ENCODE assay signal across 11 cellular contexts in the genomic region with DNA sequence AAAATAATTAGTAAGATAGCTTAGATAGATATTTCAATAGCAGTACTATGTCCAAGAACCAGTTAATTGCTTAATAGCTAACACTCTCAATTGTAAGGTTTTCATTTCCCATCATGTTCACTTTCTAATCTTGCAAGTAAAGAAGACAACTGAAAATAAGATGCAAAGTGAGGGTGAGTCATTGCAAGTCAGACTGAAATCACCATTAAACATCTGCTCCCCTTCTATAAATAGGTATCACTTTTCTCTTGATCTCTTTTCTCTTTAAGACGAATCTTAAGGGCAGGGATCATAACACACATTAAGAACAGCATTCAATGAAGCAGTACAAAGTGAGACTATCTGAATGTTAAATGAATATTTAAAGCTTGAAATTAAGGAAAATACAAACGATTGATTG. TPM values are rescaled to one million over a fixed set of nuclear protein-coding genes. Genes with fewer than 3 reads are reported as not detected.
DNase-seq lines count a peak whose midpoint lies in the region; ATAC-seq and TF ChIP-seq lines count a peak whose summit lies in the region.
"Had no signal": no experiment of that assay in that cellular context is flagged by ENCODE, and none has a peak within 500 bp of the region (broad histone marks: within the 10 kb centered on the region; RNA-seq: fewer than 3 reads in every experiment).

No MANE protein-coding gene starts in this region.

- 78 to 79% methylated on average over 2 of the region's 2 CpGs for WGBS in aorta, 2 donors

- H3K27me3 ChIP-seq in aorta (ENCODE audit: control insufficient read depth in 1 of 2, insufficient read depth in 2 of 2, low read length in 1 of 2) = no peaks in the 10 kb centered on the region

- H3K4me3 ChIP-seq in astrocyte of the spinal cord (ENCODE audit: low read depth, low read length) (no peak overlapping the region), aorta (ENCODE audit: low read length in 2 of 2) (no peak overlapping the region)

- no peaks in the 10 kb centered on the region for H3K4me1 ChIP-seq in aorta (ENCODE audit: control insufficient read depth in 1 of 2, insufficient read depth in 2 of 2, low read length in 2 of 2)
- H3K4me1 ChIP-seq: Caco-2 had no signal

- no peak overlapping the region for H3K27ac ChIP-seq in aorta (ENCODE audit: low read depth in 1 of 2, low read length in 2 of 2)
- H3K27ac ChIP-seq: KMS-11 had no signal

- TF ChIP-seq CTCF in astrocyte of the spinal cord (IDR thresholded peaks at IDR 0.05; ENCODE audit: low read depth, low read length) = no peak

- no peaks in the 10 kb centered on the region for H3K9me3 ChIP-seq in aorta (ENCODE audit: control insufficient read depth, low read length)
- H3K9me3 ChIP-seq: Caco-2 had no signal

- intact Hi-C loops in aorta (cut with DNase I) = no loop called here

- peaks cover 28 to 35% of the 10 kb centered on the region in 2 donors for H3K36me3 ChIP-seq in aorta (ENCODE audit: control insufficient read depth in 1 of 2, insufficient read depth in 2 of 2, low read length in 1 of 2)

- peak; percentile 6 for DNase-seq in A172 (ENCODE audit: low spot score)
- peak; percentile 43 for DNase-seq in astrocyte of the spinal cord (ENCODE audit: low read depth, low spot score)
- no peak for DNase-seq in NCI-H1436 (lab: John Stamatoyannopoulos, UW)
- DNase-seq in aorta = no peak
- no peak for DNase-seq in Ammon's horn (ENCODE audit: low spot score)
- DNase-seq in SHP77 treated with DMSO at 0.1 percent for 48 hours (lab: John Stamatoyannopoulos, UW) = no peak
- DNase-seq: activated CD4-positive, alpha-beta T cell treated with anti-CD3 and anti-CD28 coated beads, Interleukin-2, amount 50 U/mL, for 1 hour; Caco-2 had no signal

- ATAC-seq in GM18520 (IDR thresholded peaks at IDR 0.05; ENCODE audit: unreplicated experiment) (peak; percentile 71), HG03108 (IDR thresholded peaks at IDR 0.05; ENCODE audit: unreplicated experiment) (peak; percentile 84), aorta (ENCODE audit: low FRiP score) (no peak)

- in situ Hi-C loops in astrocyte of the spinal cord (cut with HindIII; ENCODE audit: low sequenced_read_pairs) = no loop called here

RNA-seq across cellular contexts. Expression of a gene that starts 40.4 kb away (rescaled TPM):
- total RNA-seq in A172 (2014; rRNA removed; shearing (Covaris generic)) = 52.4 and 66.5 TPM in 2 replicates
- 100 to 1,000 TPM; 174 to 201 TPM for total RNA-seq in aorta
- 100 to 1,000 TPM in 1 of 2 donors, 10 to 100 TPM in 1; 16.4 to 293 TPM for polyA plus RNA-seq in aorta

Comparison
In these comparisons a context has a peak if more than half of its experiments do, and no peak if none do; other contexts are left out.
1. DNase-seq: peak in A172 (single experiment) and astrocyte of the spinal cord (single experiment); none in NCI-H1436 (single experiment), aorta (0 of 2), Ammon's horn (single experiment) and SHP77 treated with DMSO at 0.1 percent for 48 hours (single experiment).